Comparison of ENCODE assay signal across 8 cellular contexts in genomic region chr1:192474080-192474683, GRCh38.
A peak's percentile ranks its signal among the peaks of the same experiment; 100 is the strongest.
DNase-seq lines count a peak whose midpoint lies in the region; ATAC-seq, FAIRE-seq and TF ChIP-seq lines count a peak whose summit lies in the region.

No MANE protein-coding gene starts in this region.

- no peak overlapping the region for H3K9ac ChIP-seq in kidney (ENCODE audit: low read length in 2 of 2)

- peak; percentile 52 to 78 (median 66) for TF ChIP-seq CTCF in adrenal gland (IDR thresholded peaks at IDR 0.05)
- TF ChIP-seq CTCF in kidney (IDR thresholded peaks at IDR 0.05; ENCODE audit: borderline replicate concordance, extremely low read depth, insufficient read depth): peak; percentile 51
- TF ChIP-seq CTCF in uterus (IDR thresholded peaks at IDR 0.05): peak; percentile 57 to 71 (median 62)

- WGBS in adrenal gland, 4 donors: 33 to 37% (median 35%) methylated on average over 5 of the region's 5 CpGs

- POLR2A ChIA-PET in activated CD4-positive, alpha-beta T cell treated with anti-CD3 and anti-CD28 coated beads for 36 hours (lab: Charles Lee): no interaction called here

- peaks cover 0 to 8% of the 10 kb centered on the region in 2 donors for H3K4me1 ChIP-seq in adrenal gland (replicated peaks in 1 of 2)
- H3K4me1 ChIP-seq in kidney (ENCODE audit: control insufficient read depth in 1 of 2, insufficient read depth in 1 of 2, low read depth in 1 of 2, low read length in 2 of 2): no peaks in the 10 kb centered on the region
- no peaks in the 10 kb centered on the region for H3K4me1 ChIP-seq in uterus

- CTCF ChIA-PET in activated CD4-positive, alpha-beta T cell treated with anti-CD3 and anti-CD28 coated beads for 36 hours (lab: Charles Lee): interaction anchor here (0.6 to 4.3 kb wide), 41 partner anchors 13 to 1792 kb away, joined by 3 to 30 read pairs (median 4); partner anchors contain the start of gene GLRX2

- H3K27me3 ChIP-seq in adrenal gland (no peaks in the 10 kb centered on the region), uterus (no peaks in the 10 kb centered on the region)

- no peaks in the 10 kb centered on the region for H3K9me3 Mint-ChIP-seq in activated CD4-positive, alpha-beta T cell treated with anti-CD3 and anti-CD28 coated beads, Interleukin-2, amount 10 ng/mL, durations not matched to agents 24 days and 14 days
- no peaks in the 10 kb centered on the region for H3K9me3 Mint-ChIP-seq in activated CD4-positive, alpha-beta T cell treated with anti-CD3 and anti-CD28 coated beads for 36 hours (ENCODE audit: low read depth)

- no peak overlapping the region for H3K27ac ChIP-seq in adrenal gland
- H3K27ac ChIP-seq in kidney (ENCODE audit: low read depth in 2 of 2, low read length in 2 of 2): no peak overlapping the region
- H3K27ac ChIP-seq in uterus: no peak overlapping the region

- peaks cover 15% of the 10 kb centered on the region for H3K27me3 Mint-ChIP-seq in activated CD4-positive, alpha-beta T cell treated with anti-CD3 and anti-CD28 coated beads, Interleukin-2, amount 10 ng/mL, durations not matched to agents 24 days and 14 days
- peaks cover 12% of the 10 kb centered on the region for H3K27me3 Mint-ChIP-seq in activated CD4-positive, alpha-beta T cell treated with anti-CD3 and anti-CD28 coated beads for 36 hours

- no peak overlapping the region for H3K4me3 Mint-ChIP-seq in activated CD4-positive, alpha-beta T cell treated with anti-CD3 and anti-CD28 coated beads, Interleukin-2, amount 10 ng/mL, durations not matched to agents 24 days and 14 days
- no peak overlapping the region for H3K4me3 Mint-ChIP-seq in activated CD4-positive, alpha-beta T cell treated with anti-CD3 and anti-CD28 coated beads for 36 hours

- H3K36me3 ChIP-seq in adrenal gland (replicated peaks in 1 of 2): no peaks in the 10 kb centered on the region
- H3K36me3 ChIP-seq in kidney (ENCODE audit: control insufficient read depth in 1 of 2, insufficient read depth in 2 of 2, low read length in 2 of 2): no peaks in the 10 kb centered on the region
- H3K36me3 ChIP-seq in uterus: no peaks in the 10 kb centered on the region

- no peaks in the 10 kb centered on the region for H3K36me3 Mint-ChIP-seq in activated CD4-positive, alpha-beta T cell treated with anti-CD3 and anti-CD28 coated beads, Interleukin-2, amount 10 ng/mL, durations not matched to agents 24 days and 14 days (ENCODE audit: low read depth)
- no peaks in the 10 kb centered on the region for H3K36me3 Mint-ChIP-seq in activated CD4-positive, alpha-beta T cell treated with anti-CD3 and anti-CD28 coated beads for 36 hours (ENCODE audit: low read depth)

- intact Hi-C loops in activated CD4-positive, alpha-beta T cell treated with anti-CD3 and anti-CD28 coated beads, Interleukin-2, amount 10 ng/mL, durations not matched to agents 24 days and 14 days (cut with micrococcal nuclease): loop anchor here (1.0 to 5.0 kb wide), 3 partner anchors 135 to 543 kb away; partner anchors contain the start of gene RGS2
- intact Hi-C loops in adrenal gland (cut with DNase I) (loop anchor here (10.0 kb wide), 3 partner anchors 331 to 651 kb away; partner anchors contain the start of genes CDC73 (in 1 of the 2) and RGS2 (in 1 of the 2)), kidney (cut with DNase I) (loop anchor here (10.0 kb wide), 2 partner anchors 131 to 551 kb away; no protein-coding TSS in a partner anchor), uterus (cut with DNase I; ENCODE audit: low total_unique reads) (loop anchor here (10.0 kb wide), 1 partner anchor 141 kb away; no protein-coding TSS in a partner anchor)
- intact Hi-C loops in activated CD4-positive, alpha-beta T cell treated with anti-CD3 and anti-CD28 coated beads for 36 hours (cut with DNase I, micrococcal nuclease): loop anchor here (1.0 to 10.0 kb wide), 9 partner anchors 135 to 1823 kb away; partner anchors contain the start of genes RGS2 (in 2 of the 2) and CDC73 (in 1 of the 2)

- peak; percentile 72 for DNase-seq in activated CD4-positive, alpha-beta T cell treated with anti-CD3 and anti-CD28 coated beads, Interleukin-2, amount 10 ng/mL, durations not matched to agents 24 days and 14 days
- DNase-seq in activated CD4-positive, alpha-beta T cell treated with anti-CD3 and anti-CD28 coated beads, Interleukin-2, amount 50 U/mL, for 4 hours: no peak
- peak; percentile 28 for DNase-seq in NCI-H2029 (lab: John Stamatoyannopoulos, UW)
- no peak for DNase-seq in adrenal gland
- DNase-seq in kidney: no peak
- DNase-seq in uterus: no peak
- no peak for DNase-seq in activated CD4-positive, alpha-beta T cell treated with anti-CD3 and anti-CD28 coated beads for 36 hours

- peak; percentile 74 for FAIRE-seq in kidney (lab: Jason Lieb, UNC)

- TF ChIP-seq POLR2A in adrenal gland (IDR thresholded peaks at IDR 0.05) (no peak), uterus (IDR thresholded peaks at IDR 0.05) (no peak)

- H3K27ac Mint-ChIP-seq in activated CD4-positive, alpha-beta T cell treated with anti-CD3 and anti-CD28 coated beads, Interleukin-2, amount 10 ng/mL, durations not matched to agents 24 days and 14 days: no peak overlapping the region
- no peak overlapping the region for H3K27ac Mint-ChIP-seq in activated CD4-positive, alpha-beta T cell treated with anti-CD3 and anti-CD28 coated beads for 36 hours

- H3K4me3 ChIP-seq in adrenal gland (no peak overlapping the region), kidney (ENCODE audit: low read length in 2 of 2) (no peak overlapping the region), uterus (no peak overlapping the region)

- H3K4me1 Mint-ChIP-seq in activated CD4-positive, alpha-beta T cell treated with anti-CD3 and anti-CD28 coated beads, Interleukin-2, amount 10 ng/mL, durations not matched to agents 24 days and 14 days: no peaks in the 10 kb centered on the region
- peaks cover 2% of the 10 kb centered on the region for H3K4me1 Mint-ChIP-seq in activated CD4-positive, alpha-beta T cell treated with anti-CD3 and anti-CD28 coated beads for 36 hours

- no peaks in the 10 kb centered on the region for H3K9me3 ChIP-seq in adrenal gland (replicated peaks in 1 of 3)
- H3K9me3 ChIP-seq in kidney (ENCODE audit: control insufficient read depth in 1 of 2, low read length in 2 of 2): no peaks in the 10 kb centered on the region
- no peaks in the 10 kb centered on the region for H3K9me3 ChIP-seq in uterus

- ATAC-seq in HG03196 (IDR thresholded peaks at IDR 0.05; ENCODE audit: unreplicated experiment): no peak
- no peak for ATAC-seq in activated CD4-positive, alpha-beta T cell treated with anti-CD3 and anti-CD28 coated beads for 36 hours

Comparison
In these comparisons a context has a peak if more than half of its experiments do, and no peak if none do; other contexts are left out.
1. DNase-seq: peak in activated CD4-positive, alpha-beta T cell treated with anti-CD3 and anti-CD28 coated beads, Interleukin-2, amount 10 ng/mL, durations not matched to agents 24 days and 14 days (single experiment) and NCI-H2029 (single experiment); none in activated CD4-positive, alpha-beta T cell treated with anti-CD3 and anti-CD28 coated beads, Interleukin-2, amount 50 U/mL, for 4 hours (0 of 2), adrenal gland (0 of 7), kidney (single experiment), uterus (0 of 2) and activated CD4-positive, alpha-beta T cell treated with anti-CD3 and anti-CD28 coated beads for 36 hours (single experiment).
2. Peak in every context shown above with its lines, with median percentiles within 50 percentile points of each other: CTCF ChIP-seq.